8 cellular contexts compared by ENCODE assay signal in genomic region chr17:40363480-40363838, GRCh38. TPM values are rescaled to one million over a fixed set of nuclear protein-coding genes. Genes with fewer than 3 reads are reported as not detected.
DNase-seq lines count a peak whose midpoint lies in the region; ATAC-seq and TF ChIP-seq lines count a peak whose summit lies in the region.

No MANE protein-coding gene starts in this region.

- no peak for TF ChIP-seq POLR2A in GM18505 (IDR thresholded peaks at IDR 0.05; ENCODE audit: borderline replicate concordance, extremely low read depth, insufficient read depth, insufficient read length)

- POLR2A ChIA-PET in activated CD8-positive, alpha-beta T cell treated with anti-CD3 and anti-CD28 coated beads, Interleukin-2, amount 10 ng/mL, durations not matched to agents 7 days and 5 days (lab: Charles Lee): interaction anchor here (1.5 to 2.2 kb wide), 3 partner anchors 9 to 185 kb away, joined by 5 to 12 read pairs (median 7); no protein-coding TSS in a partner anchor

- H3K9me3 ChIP-seq in iPS-18c (ENCODE audit: control insufficient read depth, insufficient read depth, low read length): peaks cover 6% of the 10 kb centered on the region

- no peak for DNase-seq in activated CD8-positive, alpha-beta memory T cell treated with anti-CD3 and anti-CD28 coated beads, Interleukin-2, amount 10 ng/mL, durations not matched to agents 7 days and 5 days
- no peak for DNase-seq in activated CD8-positive, alpha-beta memory T cell treated with anti-CD3 and anti-CD28 coated beads, Interleukin-2, amount 50 U/mL, for 4 hours
- no peak for DNase-seq in activated CD8-positive, alpha-beta T cell treated with anti-CD3 and anti-CD28 coated beads, Interleukin-2, amount 10 ng/mL, durations not matched to agents 7 days and 5 days
- DNase-seq in stimulated activated naive CD8-positive, alpha-beta T cell treated with anti-CD3 and anti-CD28 coated beads, Interleukin-15, Interleukin-2, amounts not matched to agents 100 U/mL and 50 U/mL, for 24 hours: peak; percentile 38
- no peak for DNase-seq in stimulated activated CD8-positive, alpha-beta memory T cell treated with anti-CD3 and anti-CD28 coated beads, Interleukin-4, amount 100 ng/mL, for 48 hours

- CTCF ChIA-PET in activated CD8-positive, alpha-beta memory T cell treated with anti-CD3 and anti-CD28 coated beads, Interleukin-2, amount 10 ng/mL, durations not matched to agents 7 days and 5 days (lab: Charles Lee): interaction anchor here (1.0 to 14.7 kb wide), 16 partner anchors 10 to 263 kb away, joined by 3 to 433 read pairs (median 8); partner anchors contain the start of genes CDC6, IGFBP4, RARA and TOP2A
- CTCF ChIA-PET in activated CD8-positive, alpha-beta T cell treated with anti-CD3 and anti-CD28 coated beads, Interleukin-2, amount 10 ng/mL, durations not matched to agents 7 days and 5 days (lab: Charles Lee): interaction anchor here (0.5 to 14.0 kb wide), 16 partner anchors 12 to 252 kb away, joined by 3 to 187 read pairs (median 5); partner anchors contain the start of gene WIPF2

- H3K4me3 Mint-ChIP-seq in activated CD8-positive, alpha-beta memory T cell treated with anti-CD3 and anti-CD28 coated beads, Interleukin-2, amount 10 ng/mL, durations not matched to agents 7 days and 5 days: peak overlapping the region; percentile 68
- peak overlapping the region; percentile 72 for H3K4me3 Mint-ChIP-seq in activated CD8-positive, alpha-beta T cell treated with anti-CD3 and anti-CD28 coated beads, Interleukin-2, amount 10 ng/mL, durations not matched to agents 7 days and 5 days

- H3K27ac Mint-ChIP-seq in activated CD8-positive, alpha-beta memory T cell treated with anti-CD3 and anti-CD28 coated beads, Interleukin-2, amount 10 ng/mL, durations not matched to agents 7 days and 5 days: no peak overlapping the region
- H3K27ac Mint-ChIP-seq in activated CD8-positive, alpha-beta T cell treated with anti-CD3 and anti-CD28 coated beads, Interleukin-2, amount 10 ng/mL, durations not matched to agents 7 days and 5 days: no peak overlapping the region

- H3K4me1 Mint-ChIP-seq in activated CD8-positive, alpha-beta memory T cell treated with anti-CD3 and anti-CD28 coated beads, Interleukin-2, amount 10 ng/mL, durations not matched to agents 7 days and 5 days: peaks cover 16% of the 10 kb centered on the region
- peaks cover 39% of the 10 kb centered on the region for H3K4me1 Mint-ChIP-seq in activated CD8-positive, alpha-beta T cell treated with anti-CD3 and anti-CD28 coated beads, Interleukin-2, amount 10 ng/mL, durations not matched to agents 7 days and 5 days (ENCODE audit: low read depth)

- peak overlapping the region; percentile 47 for H3K4me3 ChIP-seq in iPS-18c (ENCODE audit: insufficient read depth, low read depth, low read length)

- H3K9me3 Mint-ChIP-seq in activated CD8-positive, alpha-beta memory T cell treated with anti-CD3 and anti-CD28 coated beads, Interleukin-2, amount 10 ng/mL, durations not matched to agents 7 days and 5 days (ENCODE audit: low read depth): no peaks in the 10 kb centered on the region
- H3K9me3 Mint-ChIP-seq in activated CD8-positive, alpha-beta T cell treated with anti-CD3 and anti-CD28 coated beads, Interleukin-2, amount 10 ng/mL, durations not matched to agents 7 days and 5 days (ENCODE audit: insufficient read depth): no peaks in the 10 kb centered on the region

- H3K27me3 Mint-ChIP-seq in activated CD8-positive, alpha-beta memory T cell treated with anti-CD3 and anti-CD28 coated beads, Interleukin-2, amount 10 ng/mL, durations not matched to agents 7 days and 5 days: peaks cover 31% of the 10 kb centered on the region
- peaks cover 13% of the 10 kb centered on the region for H3K27me3 Mint-ChIP-seq in activated CD8-positive, alpha-beta T cell treated with anti-CD3 and anti-CD28 coated beads, Interleukin-2, amount 10 ng/mL, durations not matched to agents 7 days and 5 days (ENCODE audit: low read depth)

- no peak for ATAC-seq in activated CD8-positive, alpha-beta memory T cell treated with anti-CD3 and anti-CD28 coated beads, Interleukin-2, amount 10 ng/mL, durations not matched to agents 7 days and 5 days
- ATAC-seq in activated CD8-positive, alpha-beta T cell treated with anti-CD3 and anti-CD28 coated beads, Interleukin-2, amount 10 ng/mL, durations not matched to agents 7 days and 5 days: no peak
- no peak for ATAC-seq in stimulated activated naive CD8-positive, alpha-beta T cell treated with anti-CD3 and anti-CD28 coated beads, Interleukin-15, Interleukin-2, amounts not matched to agents 100 U/mL and 50 U/mL, for 24 hours
- ATAC-seq in GM18505 (IDR thresholded peaks at IDR 0.05; ENCODE audit: unreplicated experiment) (no peak), HG03196 (IDR thresholded peaks at IDR 0.05; ENCODE audit: unreplicated experiment) (no peak)

- H3K36me3 Mint-ChIP-seq in activated CD8-positive, alpha-beta memory T cell treated with anti-CD3 and anti-CD28 coated beads, Interleukin-2, amount 10 ng/mL, durations not matched to agents 7 days and 5 days: no peaks in the 10 kb centered on the region
- H3K36me3 Mint-ChIP-seq in activated CD8-positive, alpha-beta T cell treated with anti-CD3 and anti-CD28 coated beads, Interleukin-2, amount 10 ng/mL, durations not matched to agents 7 days and 5 days (ENCODE audit: low read depth): peaks cover 2% of the 10 kb centered on the region

RNA-seq across cellular contexts. Expression of gene GJD3, which starts 1.1 kb away (rescaled TPM):
- total RNA-seq in activated CD8-positive, alpha-beta memory T cell treated with anti-CD3 and anti-CD28 coated beads, Interleukin-2, amount 10 ng/mL, durations not matched to agents 7 days and 5 days: not detected
- under 1 TPM in 1 of 2 experiments, not detected in 1; 0.29 TPM for total RNA-seq in activated CD8-positive, alpha-beta T cell treated with anti-CD3 and anti-CD28 coated beads, Interleukin-2, amount 10 ng/mL, durations not matched to agents 7 days and 5 days

RNA-seq across cellular contexts. Expression of gene TOP2A, which starts 54.2 kb away (rescaled TPM):
- total RNA-seq in activated CD8-positive, alpha-beta memory T cell treated with anti-CD3 and anti-CD28 coated beads, Interleukin-2, amount 10 ng/mL, durations not matched to agents 7 days and 5 days: 100 to 1,000 TPM; 310 to 347 TPM
- 100 to 1,000 TPM; 517 to 567 TPM for total RNA-seq in activated CD8-positive, alpha-beta T cell treated with anti-CD3 and anti-CD28 coated beads, Interleukin-2, amount 10 ng/mL, durations not matched to agents 7 days and 5 days

RNA-seq across cellular contexts. Expression of gene RARA, which starts 54.5 kb away (rescaled TPM):
- 10 to 100 TPM; 29.9 to 39.5 TPM for total RNA-seq in activated CD8-positive, alpha-beta memory T cell treated with anti-CD3 and anti-CD28 coated beads, Interleukin-2, amount 10 ng/mL, durations not matched to agents 7 days and 5 days
- 10 to 100 TPM; 61.1 to 63.2 TPM for total RNA-seq in activated CD8-positive, alpha-beta T cell treated with anti-CD3 and anti-CD28 coated beads, Interleukin-2, amount 10 ng/mL, durations not matched to agents 7 days and 5 days
